Comparison of ENCODE assay signal across 14 cellular contexts in the genomic region with DNA sequence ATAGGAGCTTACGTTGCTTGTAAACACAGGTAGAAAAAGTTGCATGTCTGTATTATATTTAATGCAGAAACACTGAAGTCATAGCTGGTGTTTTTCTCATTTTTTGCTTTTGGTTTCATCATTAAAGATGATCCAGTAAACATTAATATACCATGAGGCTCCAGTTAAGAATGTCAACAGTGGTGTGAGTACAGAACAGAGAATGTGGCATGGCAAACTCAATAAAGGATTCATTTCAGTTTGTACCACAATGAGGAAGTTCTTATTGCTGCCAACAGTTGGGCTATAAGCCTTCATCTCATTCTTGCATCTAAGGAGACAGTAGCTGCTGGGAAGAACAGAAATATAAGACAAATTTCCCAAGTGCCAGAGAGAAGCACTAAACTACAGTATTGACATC.
DNase-seq lines count a peak whose midpoint lies in the region; ATAC-seq and TF ChIP-seq lines count a peak whose summit lies in the region.
"Had no signal": no experiment of that assay in that cellular context is flagged by ENCODE, and none has a peak within 500 bp of the region (broad histone marks: within the 10 kb centered on the region; RNA-seq: fewer than 3 reads in every experiment).

No MANE protein-coding gene starts in this region.

- TF ChIP-seq CTCF in HL-60 (IDR thresholded peaks at IDR 0.05; ENCODE audit: insufficient read depth, low read length) (no peak), gastroesophageal sphincter (IDR thresholded peaks at IDR 0.05) (no peak)

- intact Hi-C loops in cardiac septum (cut with DNase I), result no loop called here

- peaks cover 0 to 37% (median 3%) of the 10 kb centered on the region in 3 donors for H3K4me1 ChIP-seq in gastroesophageal sphincter

- no peak for TF ChIP-seq EP300 in gastroesophageal sphincter (IDR thresholded peaks at IDR 0.05)

- WGBS in gastroesophageal sphincter (ENCODE audit: low coverage in 1 of 2), 2 donors, result 86 to 89% methylated on average over 1 of the region's 1 CpG

- H3K36me3 ChIP-seq in gastroesophageal sphincter, result no peaks in the 10 kb centered on the region
- H3K36me3 ChIP-seq: esophagus muscularis mucosa had no signal

- H3K27ac ChIP-seq in HL-60 (replicated peaks) (no peak overlapping the region), gastroesophageal sphincter (peak overlapping the region in 3 of 4 donors; percentile 66 to 76 (median 66))

- DNase-seq in HL-60 (ENCODE audit: low read depth in 1 of 2, low spot score in 1 of 2), result peak; percentile 1 to 15
- DNase-seq in HK-2 (ENCODE audit: unreplicated experiment), result no peak
- no peak for DNase-seq in cardiac septum (ENCODE audit: low spot score)
- no peak for DNase-seq in activated CD4-positive, alpha-beta T cell treated with anti-CD3 and anti-CD28 coated beads for 4 hours
- DNase-seq in superior temporal gyrus (ENCODE audit: extremely low spot score), result no peak
- DNase-seq: cerebellar nuclear complex; NCI-H1105; stimulated activated CD4-positive, alpha-beta T cell treated with anti-CD3 and anti-CD28 coated beads, Interleukin-12 subunit alpha, Interleukin-12 subunit beta, amount 100 ng/mL, for 4 hours; trophoblast cell had no signal

- H3K4me3 ChIP-seq in HL-60 (replicated peaks; ENCODE audit: insufficient read depth, low read length) (no peak overlapping the region), gastroesophageal sphincter (no peak overlapping the region)
- H3K4me3 ChIP-seq: esophagus muscularis mucosa had no signal

- ATAC-seq in GM18868 (IDR thresholded peaks at IDR 0.05; ENCODE audit: unreplicated experiment), result peak; percentile 68
- peak; percentile 51 for ATAC-seq in GM21825 (IDR thresholded peaks at IDR 0.05; ENCODE audit: unreplicated experiment)
- ATAC-seq in gastroesophageal sphincter, result no peak
- ATAC-seq: activated naive CD4-positive, alpha-beta T cell treated with anti-CD3 and anti-CD28 coated beads, Interleukin-2, amount 50 U/mL, for 72 hours had no signal

- no peak for TF ChIP-seq POLR2A in gastroesophageal sphincter (IDR thresholded peaks at IDR 0.05)

- no peaks in the 10 kb centered on the region for H3K9me3 ChIP-seq in gastroesophageal sphincter
- H3K9me3 ChIP-seq: esophagus muscularis mucosa had no signal

- no peaks in the 10 kb centered on the region for H3K27me3 ChIP-seq in HL-60 (ENCODE audit: insufficient read depth, poor library complexity, severe bottlenecking)
- no peaks in the 10 kb centered on the region for H3K27me3 ChIP-seq in gastroesophageal sphincter
- H3K27me3 ChIP-seq: esophagus muscularis mucosa had no signal

Comparison
In these comparisons a context has a peak if more than half of its experiments do, and no peak if none do; other contexts are left out.
1. DNase-seq: peak in HL-60 (2 of 2); none in HK-2 (single experiment), cardiac septum (single experiment), activated CD4-positive, alpha-beta T cell treated with anti-CD3 and anti-CD28 coated beads for 4 hours (0 of 2) and superior temporal gyrus (single experiment).